Comparison of ENCODE assay signal across 8 cellular contexts in the genomic region with DNA sequence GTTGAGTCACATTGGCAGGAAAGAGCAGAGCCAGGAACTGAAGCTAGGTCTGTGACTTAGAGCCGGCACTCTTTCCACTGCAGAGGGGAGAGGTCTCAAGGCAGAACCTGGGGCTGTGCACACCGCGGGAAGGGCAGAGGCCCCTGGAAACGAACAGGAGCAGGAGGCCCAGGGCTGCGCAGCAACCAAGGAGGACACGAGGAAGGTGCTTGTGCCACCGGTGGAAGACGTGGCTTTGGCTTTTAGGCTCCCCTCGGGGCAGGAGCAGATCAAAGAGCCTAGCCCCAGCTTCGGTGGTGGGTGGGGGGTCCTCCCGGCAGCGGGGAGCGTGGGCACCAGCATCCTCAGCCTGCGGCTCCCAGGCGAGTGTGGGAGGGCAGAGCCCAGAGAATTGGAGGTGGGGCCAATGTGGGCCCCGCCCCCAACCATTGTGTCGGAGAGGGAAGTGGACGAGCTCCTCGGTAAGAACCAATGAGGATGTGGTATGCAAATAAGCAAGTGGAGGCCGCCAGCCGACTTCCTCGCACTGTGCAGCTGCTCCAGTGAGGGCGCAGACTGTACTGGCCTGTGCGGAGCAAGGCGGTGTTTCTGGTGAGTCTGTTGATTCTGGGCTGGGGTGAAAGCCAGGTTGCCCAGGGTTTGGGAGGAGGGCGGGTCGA. TPM values are rescaled to one million over a fixed set of nuclear protein-coding genes. Genes with fewer than 3 reads are reported as not detected.
DNase-seq lines count a peak whose midpoint lies in the region; ATAC-seq and TF ChIP-seq lines count a peak whose summit lies in the region.

A gene with protein sequence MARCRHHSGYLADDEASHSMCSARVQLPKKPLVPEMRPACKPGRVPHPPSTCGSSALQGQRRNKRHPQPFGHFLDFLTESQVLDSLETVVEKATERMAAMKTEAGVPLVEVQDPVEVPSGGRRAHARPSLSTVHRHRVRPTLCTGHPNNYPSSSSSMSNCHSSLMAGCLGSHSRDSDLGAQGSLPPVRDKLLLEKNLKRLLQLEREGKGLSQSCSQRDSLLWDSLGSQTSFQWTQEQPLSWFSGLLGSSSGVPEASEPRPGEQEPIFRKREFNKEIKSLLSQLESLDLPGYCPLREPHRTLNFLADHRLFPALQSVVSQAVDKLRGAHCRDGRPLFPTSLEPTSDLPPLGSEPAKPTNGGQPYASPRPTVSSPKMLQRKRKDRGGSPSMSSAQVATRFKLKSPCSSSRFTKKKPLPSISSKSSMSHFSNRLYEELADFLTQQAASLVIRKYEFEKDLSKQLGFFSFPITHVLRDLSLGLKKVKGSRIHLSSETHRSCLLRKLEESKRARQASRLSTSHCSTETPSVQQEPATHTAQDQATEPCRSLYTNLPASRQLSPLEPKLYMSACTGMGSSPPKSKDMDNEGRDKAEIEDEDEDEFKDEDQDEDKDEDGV (plus strand): TSS at position 524 of the 659 bp plus-strand sequence. CDS start 422 bp downstream, outside the sequence.

- TF ChIP-seq EP300 in ovary (IDR thresholded peaks at IDR 0.05), result no peak

- TF ChIP-seq CTCF in ovary (IDR thresholded peaks at IDR 0.05), result no peak

- peak; percentile 64 for DNase-seq in NCI-H82 (lab: John Stamatoyannopoulos, UW)
- no peak for DNase-seq in NCI-H82 treated with DMSO at 0.1 percent for 48 hours (lab: John Stamatoyannopoulos, UW; ENCODE audit: unreplicated experiment)
- peak; percentile 94 for DNase-seq in UCSD-AML1 (lab: John Stamatoyannopoulos, UW; ENCODE audit: unreplicated experiment)
- peak; percentile 60 to 67 (median 65) for DNase-seq in effector memory CD8-positive, alpha-beta T cell
- DNase-seq in stimulated activated naive CD4-positive, alpha-beta T cell (lab: John Stamatoyannopoulos, UW), result peak; percentile 10 to 43 (median 24)
- DNase-seq in ovary, result no peak
- no peak for DNase-seq in NCI-H1694 (lab: John Stamatoyannopoulos, UW)
- no peak for DNase-seq in NCI-H1417 treated with DMSO at 0.1 percent for 48 hours (lab: John Stamatoyannopoulos, UW)

- WGBS in ovary, 3 donors, result 76 to 84% (median 78%) methylated on average over 27 of the region's 27 CpGs

- peaks cover 24% of the 10 kb centered on the region for H3K36me3 Mint-ChIP-seq in effector memory CD8-positive, alpha-beta T cell (ENCODE audit: insufficient read depth)

- no peaks in the 10 kb centered on the region for H3K27me3 Mint-ChIP-seq in effector memory CD8-positive, alpha-beta T cell

- no peak for TF ChIP-seq POLR2A in ovary (IDR thresholded peaks at IDR 0.05)

- no peak within 1 kb of the TSS for H3K27ac ChIP-seq in ovary

- H3K27ac Mint-ChIP-seq in effector memory CD8-positive, alpha-beta T cell, result no peak within 1 kb of the TSS

- H3K4me1 ChIP-seq in ovary (ENCODE audit: insufficient read depth), result peaks cover 5% of the 10 kb centered on the region

- no peak within 1 kb of the TSS for H3K4me3 ChIP-seq in ovary

- no peaks in the 10 kb centered on the region for H3K9me3 ChIP-seq in ovary

- H3K36me3 ChIP-seq in ovary, result no peaks in the 10 kb centered on the region

- peaks cover 16 to 21% of the 10 kb centered on the region in 2 donors for H3K4me1 Mint-ChIP-seq in effector memory CD8-positive, alpha-beta T cell (ENCODE audit: low read depth in 2 of 2)

- no peaks in the 10 kb centered on the region for H3K27me3 ChIP-seq in ovary

- peak within 1 kb of the TSS in 1 of 2 donors; percentile 21 for H3K4me3 Mint-ChIP-seq in effector memory CD8-positive, alpha-beta T cell

- ATAC-seq in effector memory CD8-positive, alpha-beta T cell (replicated peaks), result peak; percentile 42

- no peaks in the 10 kb centered on the region for H3K9me3 Mint-ChIP-seq in effector memory CD8-positive, alpha-beta T cell

- intact Hi-C loops in ovary (cut with DNase I), result no loop called here

RNA-seq across cellular contexts. Expression of the gene that starts here (rescaled TPM):
- total RNA-seq in ovary, result under 1 TPM; 0.46 to 0.88 (median 0.66) TPM
- under 1 TPM in 1 of 2 donors, not detected in 1; 0.85 TPM for polyA plus RNA-seq in ovary

Comparison
In these comparisons a context has a peak if more than half of its experiments do, and no peak if none do; other contexts are left out.
1. DNase-seq: peak in NCI-H82 (single experiment), UCSD-AML1 (single experiment), effector memory CD8-positive, alpha-beta T cell (3 of 3) and stimulated activated naive CD4-positive, alpha-beta T cell (6 of 6); none in NCI-H82 treated with DMSO at 0.1 percent for 48 hours (single experiment), ovary (0 of 5), NCI-H1694 (single experiment) and NCI-H1417 treated with DMSO at 0.1 percent for 48 hours (single experiment).